In the genomic region with DNA sequence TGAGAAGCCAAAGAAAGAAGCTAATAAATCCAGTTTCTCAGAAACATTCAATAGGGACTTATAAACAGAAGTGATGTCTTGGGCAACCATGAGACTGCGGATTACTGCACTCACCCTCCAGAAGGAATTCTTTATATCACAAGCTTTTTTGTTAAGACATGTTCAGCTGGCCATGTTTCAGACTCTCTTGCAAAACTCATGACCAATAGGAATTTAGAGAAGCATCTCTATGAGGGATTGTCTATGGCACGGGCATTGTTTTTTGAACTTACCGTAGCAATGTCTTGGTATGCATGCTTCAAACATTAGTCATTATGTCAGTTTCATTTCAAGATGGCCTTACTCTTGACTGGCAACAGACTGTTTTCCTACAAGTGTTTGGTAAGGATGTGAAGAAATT, we compare ENCODE assay signal across 18 cellular contexts.
"Had no signal": no experiment of that assay in that cellular context is flagged by ENCODE, and none has a peak within 500 bp of the region (broad histone marks: within the 10 kb centered on the region; RNA-seq: fewer than 3 reads in every experiment).

No MANE protein-coding gene starts in this region.

- H3K9me3 ChIP-seq: pancreas had no signal

- H3K27ac ChIP-seq: heart right ventricle, left ventricle myocardium inferior, lower lobe of right lung, neural progenitor cell, pancreas had no signal

- H3K4me3 ChIP-seq: heart right ventricle, left ventricle myocardium inferior, lower lobe of right lung, neural progenitor cell, pancreas, smooth muscle cell had no signal

- DNase-seq: effector memory CD4-positive, alpha-beta T cell; erythroblast; foreskin melanocyte; heart right ventricle; hypothalamus; islet precursor cell; left ventricle myocardium inferior; lower lobe of right lung; mesenchymal stem cell; midbrain; occipital lobe; pancreas; right cardiac atrium; stimulated activated CD4-positive, alpha-beta T cell treated with anti-CD3 and anti-CD28 coated beads, Interleukin-2, amount 100 ng/mL, for 48 hours; stimulated activated naive CD4-positive, alpha-beta T cell treated with Interleukin-2 at 50 U/mL for 16 hours had no signal

- H2AFZ ChIP-seq: neural progenitor cell had no signal

- H3K4me2 ChIP-seq: neural progenitor cell, smooth muscle cell had no signal

- ATAC-seq: heart right ventricle; lower lobe of right lung; natural killer cell treated with Interleukin-12 subunit alpha and Interleukin-12 subunit beta and Interleukin-15 and Interleukin-18, amount 100 ng/mL, for 72 hours; pancreas; right cardiac atrium had no signal

- H3K27me3 ChIP-seq: heart right ventricle, neural progenitor cell, pancreas had no signal

- H3K4me1 ChIP-seq: heart right ventricle, left ventricle myocardium inferior, lower lobe of right lung, neural progenitor cell, pancreas had no signal

- H3K9ac ChIP-seq: neural progenitor cell had no signal

- H3K36me3 ChIP-seq: heart right ventricle, left ventricle myocardium inferior, lower lobe of right lung, neural progenitor cell, pancreas had no signal
